Comparison of ENCODE assay signal across 16 cellular contexts in the genomic region with DNA sequence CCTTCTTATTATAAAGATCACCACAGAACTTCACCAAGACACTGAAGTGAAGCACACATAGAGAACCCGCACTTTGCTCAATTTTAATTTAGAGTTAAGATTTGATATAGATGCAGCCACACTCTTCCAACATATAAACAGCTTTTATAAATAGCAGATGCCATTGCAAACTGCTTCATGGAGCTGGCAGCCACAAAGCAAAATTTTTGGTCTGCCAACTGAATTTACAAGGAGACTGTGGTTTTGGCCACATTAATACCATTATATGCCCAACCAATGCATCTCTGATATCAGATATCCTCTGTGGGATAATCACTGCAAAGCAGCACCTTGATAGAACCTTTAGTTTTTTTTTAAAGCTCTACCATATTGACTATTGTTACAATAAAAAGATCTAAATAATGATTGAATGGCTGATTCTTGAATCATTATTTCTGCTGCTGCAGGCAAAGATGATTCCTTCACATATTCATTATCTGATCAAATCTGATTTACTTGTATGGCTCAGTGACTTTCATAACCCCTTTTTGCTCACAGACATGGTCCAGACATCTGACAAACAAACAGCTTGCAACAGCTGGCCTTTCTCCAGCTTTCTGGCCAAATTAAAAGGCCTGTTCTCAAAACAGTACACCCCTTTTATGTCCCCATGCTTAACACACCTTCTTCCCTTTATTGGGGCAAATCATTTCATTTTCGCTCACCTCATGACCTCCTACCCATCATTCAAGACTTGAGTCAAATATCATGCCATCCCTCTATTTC.
"Had no signal": no experiment of that assay in that cellular context is flagged by ENCODE, and none has a peak within 500 bp of the region (broad histone marks: within the 10 kb centered on the region; RNA-seq: fewer than 3 reads in every experiment).

No MANE protein-coding gene starts in this region.

- ATAC-seq: activated naive CD4-positive, alpha-beta T cell treated with anti-CD3 and anti-CD28 coated beads, Interleukin-2, amount 50 U/mL, for 72 hours; activated T-helper 17 cell treated with anti-CD3 and anti-CD28 coated beads, Interleukin-2, amount 50 U/mL, for 72 hours; gastrocnemius medialis; pancreas; psoas muscle had no signal

- DNase-seq: activated CD4-positive, alpha-beta T cell treated with anti-CD3 and anti-CD28 coated beads, Interleukin-2, amount 50 U/mL, for 4 hours; activated CD8-positive, alpha-beta memory T cell treated with anti-CD3 and anti-CD28 coated beads for 24 hours; activated CD8-positive, alpha-beta memory T cell treated with anti-CD3 and anti-CD28 coated beads, Interleukin-2, amount 50 U/mL, for 4 hours; activated T-cell treated with anti-CD3 and anti-CD28 coated beads, Interleukin-2, amount 50 U/mL, for 24 hours; adrenal gland; effector memory CD4-positive, alpha-beta T cell; gastrocnemius medialis; head of caudate nucleus; hypothalamus; midbrain; pancreas; psoas muscle; stimulated activated CD4-positive, alpha-beta T cell treated with anti-CD3 and anti-CD28 coated beads, Interleukin-4, amount 100 ng/mL, for 24 hours; stimulated activated naive CD4-positive, alpha-beta T cell treated with Interleukin-2 at 50 U/mL for 16 hours had no signal
